ENCODE assay signal across 2 cellular contexts in the genomic region with DNA sequence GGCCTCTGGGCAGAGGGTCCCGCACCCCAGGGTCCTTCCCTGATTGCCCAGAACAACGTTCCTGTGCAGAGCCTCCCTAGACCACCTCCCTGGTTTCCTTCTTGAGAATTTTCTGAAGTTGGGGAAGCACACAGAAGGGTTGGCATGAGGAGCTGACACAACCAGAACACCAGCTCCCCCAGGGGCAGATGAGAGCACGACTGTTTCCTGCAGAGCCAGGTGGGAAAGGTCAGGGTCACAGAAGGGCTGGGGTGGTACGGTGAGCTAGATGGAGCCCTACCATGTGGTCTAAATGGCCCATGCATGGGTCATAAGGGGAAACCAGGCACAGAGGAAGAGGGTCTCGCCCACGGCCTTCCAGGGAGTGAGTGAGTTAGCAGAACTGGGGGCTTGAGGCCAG.
TF ChIP-seq lines count a peak whose summit lies in the region.

No MANE protein-coding gene starts in this region.

TF ChIP-seq in GM23338, 12 proteins besides CTCF, POLR2A, EP300 and RAD21 (continues in another document):
- TF ChIP-seq CREB1 (CRISPR knock-in tag; IDR thresholded peaks at IDR 0.05; ENCODE audit: low read depth) (no peak), ZNF114 (CRISPR knock-in tag; IDR thresholded peaks at IDR 0.05) (no peak), NANOG (IDR thresholded peaks at IDR 0.05; ENCODE audit: borderline replicate concordance) (no peak), EZH2 (IDR thresholded peaks at IDR 0.05; ENCODE audit: low read depth, unreplicated experiment) (no peak), JUNB (IDR thresholded peaks at IDR 0.05; ENCODE audit: unreplicated experiment) (no peak), ZNF331 (CRISPR knock-in tag; IDR thresholded peaks at IDR 0.05; ENCODE audit: low read depth) (no peak), STAT1 (IDR thresholded peaks at IDR 0.05; ENCODE audit: unreplicated experiment) (no peak), POLR2AphosphoS5 (IDR thresholded peaks at IDR 0.05; ENCODE audit: low read depth) (no peak), EZH2phosphoT487 (IDR thresholded peaks at IDR 0.05; ENCODE audit: unreplicated experiment) (no peak)
- TF ChIP-seq, protein P1, sequence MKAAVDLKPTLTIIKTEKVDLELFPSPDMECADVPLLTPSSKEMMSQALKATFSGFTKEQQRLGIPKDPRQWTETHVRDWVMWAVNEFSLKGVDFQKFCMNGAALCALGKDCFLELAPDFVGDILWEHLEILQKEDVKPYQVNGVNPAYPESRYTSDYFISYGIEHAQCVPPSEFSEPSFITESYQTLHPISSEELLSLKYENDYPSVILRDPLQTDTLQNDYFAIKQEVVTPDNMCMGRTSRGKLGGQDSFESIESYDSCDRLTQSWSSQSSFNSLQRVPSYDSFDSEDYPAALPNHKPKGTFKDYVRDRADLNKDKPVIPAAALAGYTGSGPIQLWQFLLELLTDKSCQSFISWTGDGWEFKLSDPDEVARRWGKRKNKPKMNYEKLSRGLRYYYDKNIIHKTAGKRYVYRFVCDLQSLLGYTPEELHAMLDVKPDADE (IDR thresholded peaks at IDR 0.05): no peak
- TF ChIP-seq, protein P2, sequence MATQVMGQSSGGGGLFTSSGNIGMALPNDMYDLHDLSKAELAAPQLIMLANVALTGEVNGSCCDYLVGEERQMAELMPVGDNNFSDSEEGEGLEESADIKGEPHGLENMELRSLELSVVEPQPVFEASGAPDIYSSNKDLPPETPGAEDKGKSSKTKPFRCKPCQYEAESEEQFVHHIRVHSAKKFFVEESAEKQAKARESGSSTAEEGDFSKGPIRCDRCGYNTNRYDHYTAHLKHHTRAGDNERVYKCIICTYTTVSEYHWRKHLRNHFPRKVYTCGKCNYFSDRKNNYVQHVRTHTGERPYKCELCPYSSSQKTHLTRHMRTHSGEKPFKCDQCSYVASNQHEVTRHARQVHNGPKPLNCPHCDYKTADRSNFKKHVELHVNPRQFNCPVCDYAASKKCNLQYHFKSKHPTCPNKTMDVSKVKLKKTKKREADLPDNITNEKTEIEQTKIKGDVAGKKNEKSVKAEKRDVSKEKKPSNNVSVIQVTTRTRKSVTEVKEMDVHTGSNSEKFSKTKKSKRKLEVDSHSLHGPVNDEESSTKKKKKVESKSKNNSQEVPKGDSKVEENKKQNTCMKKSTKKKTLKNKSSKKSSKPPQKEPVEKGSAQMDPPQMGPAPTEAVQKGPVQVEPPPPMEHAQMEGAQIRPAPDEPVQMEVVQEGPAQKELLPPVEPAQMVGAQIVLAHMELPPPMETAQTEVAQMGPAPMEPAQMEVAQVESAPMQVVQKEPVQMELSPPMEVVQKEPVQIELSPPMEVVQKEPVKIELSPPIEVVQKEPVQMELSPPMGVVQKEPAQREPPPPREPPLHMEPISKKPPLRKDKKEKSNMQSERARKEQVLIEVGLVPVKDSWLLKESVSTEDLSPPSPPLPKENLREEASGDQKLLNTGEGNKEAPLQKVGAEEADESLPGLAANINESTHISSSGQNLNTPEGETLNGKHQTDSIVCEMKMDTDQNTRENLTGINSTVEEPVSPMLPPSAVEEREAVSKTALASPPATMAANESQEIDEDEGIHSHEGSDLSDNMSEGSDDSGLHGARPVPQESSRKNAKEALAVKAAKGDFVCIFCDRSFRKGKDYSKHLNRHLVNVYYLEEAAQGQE (IDR thresholded peaks at IDR 0.05; ENCODE audit: unreplicated experiment): no peak

TF ChIP-seq in GM12878, 131 proteins besides CTCF, POLR2A, EP300 and RAD21:
- TF ChIP-seq NR2F1 (conservative IDR thresholded peaks at IDR 0.05) (0 out of 2 replicates have a peak, but pooled peaks have one; percentile 22), RAD51 (IDR thresholded peaks at IDR 0.05) (no peak), SPI1 (IDR thresholded peaks at IDR 0.05; ENCODE audit: borderline replicate concordance, insufficient read depth, low read depth, low read length) (no peak)
